Comparison of ENCODE assay signal across 14 cellular contexts in the genomic region with DNA sequence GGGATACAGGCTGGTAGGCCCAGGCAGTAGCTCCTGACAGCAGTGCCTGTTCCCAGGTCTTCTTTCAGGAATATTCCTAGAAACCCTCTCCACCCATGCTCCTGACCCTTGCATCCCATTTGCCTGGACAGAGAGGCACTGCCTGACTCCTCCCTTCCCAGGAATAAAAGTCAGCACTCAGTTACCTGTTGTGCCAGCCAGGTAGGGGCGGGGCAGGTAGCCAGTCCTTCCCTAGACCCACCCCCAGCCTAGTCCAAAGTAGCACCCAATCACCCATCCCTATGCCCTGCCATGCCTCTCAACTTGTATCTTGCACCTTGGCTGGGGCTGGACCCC.
"Had no signal": no experiment of that assay in that cellular context is flagged by ENCODE, and none has a peak within 500 bp of the region (broad histone marks: within the 10 kb centered on the region; RNA-seq: fewer than 3 reads in every experiment).

No MANE protein-coding gene starts in this region.

- DNase-seq: activated CD4-positive, alpha-beta T cell treated with anti-CD3 and anti-CD28 coated beads, Interleukin-2, amount 10 ng/mL, durations not matched to agents 7 days and 5 days; activated CD4-positive, CD25-positive, alpha-beta regulatory T cell; activated T-cell treated with anti-CD3 and anti-CD28 coated beads for 4 hours; caudate nucleus; cortex of kidney; effector CD8-positive, alpha-beta T cell; left cardiac atrium; stimulated activated CD4-positive, alpha-beta T cell treated with anti-CD3 and anti-CD28 coated beads, Interleukin-15, amount 100 ng/mL, for 24 hours; stimulated activated CD4-positive, alpha-beta T cell treated with anti-CD3 and anti-CD28 coated beads, Interleukin-4, amount 100 ng/mL, for 4 hours; stomach; T-helper 2 cell had no signal

- H3K27me3 ChIP-seq: vagina had no signal

- H3K27ac ChIP-seq: stomach, vagina had no signal

- ATAC-seq: left cardiac atrium; natural killer cell treated with Interleukin-12 subunit alpha and Interleukin-12 subunit beta and Interleukin-15 and Interleukin-18, amount 100 ng/mL, for 72 hours had no signal

- H3K4me3 ChIP-seq: hepatocyte, stomach, vagina had no signal

- H3K36me3 ChIP-seq: stomach, vagina had no signal

- H3K9me3 ChIP-seq: stomach, vagina had no signal
